Comparison of ENCODE assay signal across 8 cellular contexts in genomic region chrX:16868920-16869319, GRCh38. TPM values are rescaled to one million over a fixed set of nuclear protein-coding genes. Genes with fewer than 3 reads are reported as not detected.
A peak's percentile ranks its signal among the peaks of the same experiment; 100 is the strongest.
DNase-seq lines count a peak whose midpoint lies in the region; ATAC-seq and TF ChIP-seq lines count a peak whose summit lies in the region.

No MANE protein-coding gene starts in this region.

- H3K27ac ChIP-seq in RWPE2 (ENCODE audit: poor library complexity, severe bottlenecking) (no peak overlapping the region), fibroblast of lung (ENCODE audit: insufficient read depth, low read length) (peak overlapping the region; percentile 59)

- H3K9me3 ChIP-seq in RWPE2 (ENCODE audit: severe bottlenecking) (no peaks in the 10 kb centered on the region), fibroblast of lung (ENCODE audit: control insufficient read depth, insufficient read depth, low read depth, low read length) (no peaks in the 10 kb centered on the region)

- H3K36me3 ChIP-seq in RWPE2 (ENCODE audit: low read depth) (peaks cover 28% of the 10 kb centered on the region), fibroblast of lung (ENCODE audit: control insufficient read depth, insufficient read depth, low read length) (no peaks in the 10 kb centered on the region)

- H3K4me3 ChIP-seq in GM08714 (ENCODE audit: low read length) (peak overlapping the region; percentile 93), RWPE2 (ENCODE audit: severe bottlenecking) (peak overlapping the region; percentile 57), fibroblast of lung (replicated peaks in 1 of 4; ENCODE audit: control extremely low read depth in 1 of 4, insufficient read depth in 1 of 4, low read depth in 3 of 4, low read length in 4 of 4) (peak overlapping the region; percentile 63 to 81 (median 72)), retinal pigment epithelial cell (ENCODE audit: low read length) (peak overlapping the region; percentile 81)

- H3K4me1 ChIP-seq in RWPE2 (ENCODE audit: insufficient read depth, poor library complexity, severe bottlenecking): peaks cover 6% of the 10 kb centered on the region
- peaks cover 7% of the 10 kb centered on the region for H3K4me1 ChIP-seq in fibroblast of lung (ENCODE audit: control insufficient read depth, extremely low read depth, insufficient read depth, low read length)

- peaks cover 48% of the 10 kb centered on the region for H3K79me2 ChIP-seq in fibroblast of lung (ENCODE audit: control insufficient read depth, insufficient read depth, low read length)

- H4K20me1 ChIP-seq in fibroblast of lung (ENCODE audit: control insufficient read depth, extremely low read depth, insufficient read depth, low read length): peaks cover 2% of the 10 kb centered on the region

- DNase-seq in RWPE2 (ENCODE audit: low spot score) (no peak), fibroblast of lung (ENCODE audit: low read depth in 2 of 2) (no peak), retinal pigment epithelial cell (ENCODE audit: low read depth) (no peak), HUDEP-2 (lab: John Stamatoyannopoulos, UW; ENCODE audit: unreplicated experiment in 76 of 76) (no peak), cerebellum (ENCODE audit: low spot score) (no peak), NCI-H1105 (lab: John Stamatoyannopoulos, UW) (no peak)

- H2AFZ ChIP-seq in fibroblast of lung (ENCODE audit: low read length): no peak overlapping the region

- H3K27me3 ChIP-seq in RWPE2 (ENCODE audit: insufficient read depth, poor library complexity, severe bottlenecking) (no peaks in the 10 kb centered on the region), fibroblast of lung (ENCODE audit: control insufficient read depth, insufficient read depth, low read length) (no peaks in the 10 kb centered on the region)

- ATAC-seq in RWPE2 (ENCODE audit: low read depth): no peak
- no peak for ATAC-seq in GM18517 (IDR thresholded peaks at IDR 0.05; ENCODE audit: unreplicated experiment)

- no peak overlapping the region for H3K9ac ChIP-seq in fibroblast of lung (ENCODE audit: insufficient read depth, low read length)

- H3K4me2 ChIP-seq in fibroblast of lung (ENCODE audit: extremely low read depth, insufficient read depth, low read length): peak overlapping the region; percentile 53

- TF ChIP-seq CTCF in RWPE2 (IDR thresholded peaks at IDR 0.05; ENCODE audit: poor library complexity, severe bottlenecking): no peak
- no peak for TF ChIP-seq CTCF in fibroblast of lung (conservative IDR thresholded peaks at IDR 0.05 in 1 of 2, IDR thresholded peaks at IDR 0.05 in 1 of 2; ENCODE audit: low read depth in 1 of 2, low read length in 2 of 2)
- TF ChIP-seq CTCF in retinal pigment epithelial cell (conservative IDR thresholded peaks at IDR 0.05; ENCODE audit: low read depth, low read length): no peak

RNA-seq across cellular contexts. Expression of gene RBBP7, which starts 1.2 kb away (rescaled TPM):
- 142 and 174 TPM in 2 replicates for total RNA-seq in fibroblast of lung
- polyA plus RNA-seq in fibroblast of lung: 149 and 213 TPM in 2 replicates
- polyA plus RNA-seq in fibroblast of lung (2012): 123 and 213 TPM in 2 replicates
- 102 and 125 TPM in 2 replicates for polyA minus RNA-seq in fibroblast of lung (ENCODE audit: low replicate concordance)
- total RNA-seq in cerebellum: 64.2 TPM
